ENCODE assay signal across 20 cellular contexts in the genomic region with DNA sequence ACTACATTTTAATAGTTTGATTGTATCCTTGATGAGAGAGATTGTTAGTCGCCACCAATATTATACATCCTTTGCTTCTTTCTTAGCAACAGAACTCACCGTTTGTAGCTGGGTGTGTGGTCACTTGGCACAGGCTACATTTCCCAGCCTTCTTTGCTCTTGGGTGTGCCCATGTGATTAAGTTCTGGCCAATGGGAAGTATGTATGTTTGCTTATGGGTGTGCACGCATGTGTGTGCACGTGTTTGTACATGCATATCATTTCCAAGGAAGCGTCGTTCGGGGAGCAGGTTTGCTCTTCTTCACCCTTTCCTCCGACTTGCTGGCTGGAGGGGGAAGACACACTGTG. TPM values are rescaled to one million over a fixed set of nuclear protein-coding genes. Genes with fewer than 3 reads are reported as not detected.
DNase-seq lines count a peak whose midpoint lies in the region; ATAC-seq and TF ChIP-seq lines count a peak whose summit lies in the region.
"Had no signal": no experiment of that assay in that cellular context is flagged by ENCODE, and none has a peak within 500 bp of the region (broad histone marks: within the 10 kb centered on the region; RNA-seq: fewer than 3 reads in every experiment).

No MANE protein-coding gene starts in this region.

- CTCF ChIA-PET in activated naive CD4-positive, alpha-beta T cell treated with anti-CD3 and anti-CD28 coated beads, Interleukin-2, amount 10 ng/mL, durations not matched to agents 7 days and 5 days (lab: Charles Lee), result no interaction called here

- no peak overlapping the region for H3K27ac ChIP-seq in effector memory CD4-positive, alpha-beta T cell (ENCODE audit: insufficient read depth, low read length, poor library complexity, severe bottlenecking)
- H3K27ac ChIP-seq: stomach, tibial artery had no signal

- TF ChIP-seq EP300 in Ishikawa (IDR thresholded peaks at IDR 0.05; ENCODE audit: borderline replicate concordance), result no peak

- no peak overlapping the region for H3K4me3 Mint-ChIP-seq in activated naive CD4-positive, alpha-beta T cell treated with anti-CD3 and anti-CD28 coated beads, Interleukin-2, amount 10 ng/mL, durations not matched to agents 7 days and 5 days
- no peak overlapping the region for H3K4me3 Mint-ChIP-seq in central memory CD8-positive, alpha-beta T cell
- peak overlapping the region; percentile 14 for H3K4me3 Mint-ChIP-seq in stimulated activated memory B cell treated with anti-CD40 and anti-IgM and Interleukin-4, amounts not matched to agents 10 μg/mL and 1 μg/mL and 100 μg/mL, for 72 hours

- H3K9me3 ChIP-seq in effector memory CD4-positive, alpha-beta T cell (ENCODE audit: control insufficient read depth, low read length), result peaks cover 8% of the 10 kb centered on the region
- H3K9me3 ChIP-seq: tibial artery had no signal

- H3K27me3 Mint-ChIP-seq in activated naive CD4-positive, alpha-beta T cell treated with anti-CD3 and anti-CD28 coated beads, Interleukin-2, amount 10 ng/mL, durations not matched to agents 7 days and 5 days, result peaks cover 13% of the 10 kb centered on the region
- no peaks in the 10 kb centered on the region for H3K27me3 Mint-ChIP-seq in central memory CD8-positive, alpha-beta T cell
- H3K27me3 Mint-ChIP-seq in stimulated activated memory B cell treated with anti-CD40 and anti-IgM and Interleukin-4, amounts not matched to agents 10 μg/mL and 1 μg/mL and 100 μg/mL, for 72 hours, result peaks cover 7% of the 10 kb centered on the region

- TF ChIP-seq RAD21 in Ishikawa (IDR thresholded peaks at IDR 0.05; ENCODE audit: low read depth), result no peak

- H3K4me1 ChIP-seq in effector memory CD4-positive, alpha-beta T cell (ENCODE audit: control insufficient read depth, insufficient read depth, low read length, poor library complexity, severe bottlenecking), result peaks cover 12% of the 10 kb centered on the region

- no peaks in the 10 kb centered on the region for H3K27me3 ChIP-seq in effector memory CD4-positive, alpha-beta T cell (replicated peaks; ENCODE audit: control insufficient read depth, insufficient read depth, low read length, poor library complexity, severe bottlenecking)
- H3K27me3 ChIP-seq: left lung, stomach, tibial artery had no signal

- peak overlapping the region; percentile 33 for H3K27ac Mint-ChIP-seq in activated naive CD4-positive, alpha-beta T cell treated with anti-CD3 and anti-CD28 coated beads, Interleukin-2, amount 10 ng/mL, durations not matched to agents 7 days and 5 days
- H3K27ac Mint-ChIP-seq in activated naive CD4-positive, alpha-beta T cell treated with anti-CD3 and anti-CD28 coated beads, Interleukin-2, amount 50 U/mL, for 72 hours, result peak overlapping the region in 1 of 2 donors; percentile 83
- peak overlapping the region; percentile 58 for H3K27ac Mint-ChIP-seq in central memory CD8-positive, alpha-beta T cell (ENCODE audit: low read depth)
- peak overlapping the region; percentile 13 for H3K27ac Mint-ChIP-seq in stimulated activated memory B cell treated with anti-CD40 and anti-IgM and Interleukin-4, amounts not matched to agents 10 μg/mL and 1 μg/mL and 100 μg/mL, for 72 hours

- DNase-seq in activated naive CD4-positive, alpha-beta T cell treated with anti-CD3 and anti-CD28 coated beads, Interleukin-2, amount 10 ng/mL, durations not matched to agents 7 days and 5 days, result no peak
- no peak for DNase-seq in activated naive CD4-positive, alpha-beta T cell treated with anti-CD3 and anti-CD28 coated beads, Interleukin-2, amount 50 U/mL, for 72 hours (ENCODE audit: low spot score in 2 of 2)
- no peak for DNase-seq in central memory CD8-positive, alpha-beta T cell (ENCODE audit: low spot score in 2 of 2)
- no peak for DNase-seq in medulla oblongata (ENCODE audit: extremely low spot score)
- no peak for DNase-seq in effector memory CD4-positive, alpha-beta T cell
- DNase-seq: ACHN, DMS79, GDM1, left lung, NCI-H1417, NCI-H2081 treated with DMSO at 0.1 percent for 48 hours, NCI-H226, NCI-H748 treated with DMSO at 0.1 percent for 48 hours, retina, small intestine, stomach, tibial artery had no signal

- H3K36me3 ChIP-seq in effector memory CD4-positive, alpha-beta T cell (ENCODE audit: control insufficient read depth, insufficient read depth, low read length), result no peaks in the 10 kb centered on the region
- H3K36me3 ChIP-seq: left lung, stomach, tibial artery had no signal

- H3K4me3 ChIP-seq in effector memory CD4-positive, alpha-beta T cell (ENCODE audit: insufficient read depth, low read depth, low read length, poor library complexity, severe bottlenecking), result no peak overlapping the region
- H3K4me3 ChIP-seq: left lung, stomach, tibial artery had no signal

- no peak for ATAC-seq in activated naive CD4-positive, alpha-beta T cell treated with anti-CD3 and anti-CD28 coated beads, Interleukin-2, amount 50 U/mL, for 72 hours
- ATAC-seq in central memory CD8-positive, alpha-beta T cell (replicated peaks; ENCODE audit: extremely low read depth, poor library complexity, severe bottlenecking), result no peak
- ATAC-seq in stimulated activated memory B cell treated with anti-CD40 and anti-IgM and Interleukin-4, amounts not matched to agents 10 μg/mL and 1 μg/mL and 100 μg/mL, for 72 hours, result no peak
- ATAC-seq: HCT116, left lung had no signal

- H3K9me3 Mint-ChIP-seq in activated naive CD4-positive, alpha-beta T cell treated with anti-CD3 and anti-CD28 coated beads, Interleukin-2, amount 10 ng/mL, durations not matched to agents 7 days and 5 days, result peaks cover 25% of the 10 kb centered on the region
- H3K9me3 Mint-ChIP-seq in activated naive CD4-positive, alpha-beta T cell treated with anti-CD3 and anti-CD28 coated beads, Interleukin-2, amount 50 U/mL, for 72 hours, result peaks cover 0 to 10% of the 10 kb centered on the region in 2 donors
- peaks cover 5% of the 10 kb centered on the region for H3K9me3 Mint-ChIP-seq in central memory CD8-positive, alpha-beta T cell
- no peaks in the 10 kb centered on the region for H3K9me3 Mint-ChIP-seq in stimulated activated memory B cell treated with anti-CD40 and anti-IgM and Interleukin-4, amounts not matched to agents 10 μg/mL and 1 μg/mL and 100 μg/mL, for 72 hours

- peaks cover 28% of the 10 kb centered on the region for H3K36me3 Mint-ChIP-seq in activated naive CD4-positive, alpha-beta T cell treated with anti-CD3 and anti-CD28 coated beads, Interleukin-2, amount 10 ng/mL, durations not matched to agents 7 days and 5 days
- H3K36me3 Mint-ChIP-seq in activated naive CD4-positive, alpha-beta T cell treated with anti-CD3 and anti-CD28 coated beads, Interleukin-2, amount 50 U/mL, for 72 hours, result peaks cover 0 to 29% of the 10 kb centered on the region in 2 donors
- peaks cover 10% of the 10 kb centered on the region for H3K36me3 Mint-ChIP-seq in central memory CD8-positive, alpha-beta T cell (ENCODE audit: insufficient read depth)
- H3K36me3 Mint-ChIP-seq in stimulated activated memory B cell treated with anti-CD40 and anti-IgM and Interleukin-4, amounts not matched to agents 10 μg/mL and 1 μg/mL and 100 μg/mL, for 72 hours, result no peaks in the 10 kb centered on the region

- H3K4me1 Mint-ChIP-seq in activated naive CD4-positive, alpha-beta T cell treated with anti-CD3 and anti-CD28 coated beads, Interleukin-2, amount 10 ng/mL, durations not matched to agents 7 days and 5 days, result peaks cover 39% of the 10 kb centered on the region
- peaks cover 14% of the 10 kb centered on the region for H3K4me1 Mint-ChIP-seq in central memory CD8-positive, alpha-beta T cell
- peaks cover 33% of the 10 kb centered on the region for H3K4me1 Mint-ChIP-seq in stimulated activated memory B cell treated with anti-CD40 and anti-IgM and Interleukin-4, amounts not matched to agents 10 μg/mL and 1 μg/mL and 100 μg/mL, for 72 hours

TF ChIP-seq in Ishikawa, 13 proteins besides CTCF, POLR2A, EP300 and RAD21:
- TF ChIP-seq, protein P1, sequence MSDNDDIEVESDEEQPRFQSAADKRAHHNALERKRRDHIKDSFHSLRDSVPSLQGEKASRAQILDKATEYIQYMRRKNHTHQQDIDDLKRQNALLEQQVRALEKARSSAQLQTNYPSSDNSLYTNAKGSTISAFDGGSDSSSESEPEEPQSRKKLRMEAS (IDR thresholded peaks at IDR 0.05), result no peak
- TF ChIP-seq USF1 (IDR thresholded peaks at IDR 0.05), result peak; percentile 54
- no peak for TF ChIP-seq ZBTB7A (IDR thresholded peaks at IDR 0.05; ENCODE audit: low read depth)
TF ChIP-seq in Ishikawa: peak in this region for 1.

RNA-seq across cellular contexts. Expression of gene SEC14L1, which starts 4.4 kb away (rescaled TPM):
- 100 to 1,000 TPM in 1 of 2 donors, 10 to 100 TPM in 1; 53.4 to 103 TPM for total RNA-seq in activated naive CD4-positive, alpha-beta T cell treated with anti-CD3 and anti-CD28 coated beads, Interleukin-2, amount 50 U/mL, for 72 hours
